Comparison of ENCODE assay signal across 1 cellular context in the genomic region with DNA sequence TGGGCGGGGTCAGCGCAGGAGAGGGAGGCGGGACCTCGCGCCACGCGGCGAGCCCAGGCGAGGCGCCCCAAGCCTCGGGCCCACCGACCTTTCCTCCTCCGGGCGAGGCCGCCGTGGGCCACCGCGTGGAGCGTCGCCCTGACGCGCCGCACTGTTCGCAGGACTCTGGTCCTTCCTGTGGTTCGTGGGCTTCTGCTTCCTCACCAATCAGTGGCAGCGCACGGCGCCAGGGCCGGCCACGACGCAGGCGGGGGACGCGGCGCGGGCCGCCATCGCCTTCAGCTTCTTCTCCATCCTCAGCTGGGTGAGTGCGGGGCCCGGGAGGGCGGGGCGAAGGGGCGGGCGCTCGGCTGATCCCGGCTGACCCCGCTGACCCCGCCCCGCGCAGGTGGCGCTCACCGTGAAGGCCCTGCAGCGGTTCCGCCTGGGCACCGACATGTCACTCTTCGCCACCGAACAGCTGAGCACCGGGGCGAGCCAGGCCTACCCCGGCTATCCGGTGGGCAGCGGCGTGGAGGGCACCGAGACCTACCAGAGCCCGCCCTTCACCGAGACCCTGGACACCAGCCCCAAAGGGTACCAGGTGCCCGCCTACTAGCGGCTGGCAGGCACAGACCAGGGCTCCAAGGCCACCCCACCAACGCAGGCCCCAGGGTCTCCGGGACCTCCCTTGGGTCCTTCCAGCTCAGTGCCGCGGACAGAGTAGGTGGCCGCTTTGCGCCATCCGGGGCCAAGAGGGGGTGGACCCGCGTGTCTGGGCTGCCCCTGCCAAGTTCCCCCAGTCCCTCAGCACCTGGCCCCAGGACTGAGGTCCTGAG.
TF ChIP-seq lines count a peak whose summit lies in the region.

No MANE protein-coding gene starts in this region.

TF ChIP-seq in WTC11, 78 proteins besides CTCF, POLR2A, EP300 and RAD21 (continued from another document and continues in another):
- TF ChIP-seq ARID4B (CRISPR knock-in tag; IDR thresholded peaks at IDR 0.05; ENCODE audit: borderline replicate concordance) (0 out of 2 replicates have a peak, but pooled peaks have one; percentile 41), ZNF423 (CRISPR knock-in tag; IDR thresholded peaks at IDR 0.05) (no peak), TEAD4 (CRISPR knock-in tag; IDR thresholded peaks at IDR 0.05) (no peak), ELF4 (CRISPR knock-in tag; IDR thresholded peaks at IDR 0.05; ENCODE audit: low read depth) (peak; percentile 89; the same call in 1 of the 2 replicates), SMAD3 (CRISPR knock-in tag; IDR thresholded peaks at IDR 0.05; ENCODE audit: borderline replicate concordance) (0 out of 2 replicates have a peak, but pooled peaks have one; percentile 63), ERG (CRISPR knock-in tag; IDR thresholded peaks at IDR 0.05) (no peak), FOXP1 (CRISPR knock-in tag; IDR thresholded peaks at IDR 0.05; ENCODE audit: borderline replicate concordance) (0 out of 2 replicates have a peak, but pooled peaks have one; percentile 26), EMX1 (CRISPR knock-in tag; IDR thresholded peaks at IDR 0.05) (no peak), JUN (CRISPR knock-in tag; IDR thresholded peaks at IDR 0.05) (peak; percentile 77; the same call in 1 of the 2 replicates), ZNF671 (CRISPR knock-in tag; IDR thresholded peaks at IDR 0.05) (no peak), TCF7 (CRISPR knock-in tag; IDR thresholded peaks at IDR 0.05; ENCODE audit: low read depth) (no peak), ZNF232 (CRISPR knock-in tag; IDR thresholded peaks at IDR 0.05) (no peak), E2F1 (CRISPR knock-in tag; IDR thresholded peaks at IDR 0.05) (no peak; the same call in 1 of the 2 replicates), NFE2L1 (CRISPR knock-in tag; IDR thresholded peaks at IDR 0.05) (no peak), MAX (CRISPR knock-in tag; IDR thresholded peaks at IDR 0.05) (peak; percentile 96), NR1H2 (CRISPR knock-in tag; IDR thresholded peaks at IDR 0.05) (no peak), GABPB1 (CRISPR knock-in tag; IDR thresholded peaks at IDR 0.05) (no peak), MXD4 (CRISPR knock-in tag; IDR thresholded peaks at IDR 0.05; ENCODE audit: borderline replicate concordance) (no peak), NFATC4 (CRISPR knock-in tag; IDR thresholded peaks at IDR 0.05) (no peak), ATF2 (CRISPR knock-in tag; IDR thresholded peaks at IDR 0.05; ENCODE audit: borderline replicate concordance, low read depth) (no peak), ZNF121 (CRISPR knock-in tag; IDR thresholded peaks at IDR 0.05) (no peak), ZNF416 (CRISPR knock-in tag; IDR thresholded peaks at IDR 0.05) (0 out of 2 replicates have a peak, but pooled peaks have one; percentile 9), ZNF263 (CRISPR knock-in tag; IDR thresholded peaks at IDR 0.05; ENCODE audit: low read depth) (peak; percentile 51; the same call in 1 of the 2 replicates), FOXK1 (CRISPR knock-in tag; IDR thresholded peaks at IDR 0.05) (no peak), CREB1 (CRISPR knock-in tag; IDR thresholded peaks at IDR 0.05) (no peak), ATF6 (CRISPR knock-in tag; IDR thresholded peaks at IDR 0.05) (no peak), NR2C2 (CRISPR knock-in tag; IDR thresholded peaks at IDR 0.05) (no peak)
- TF ChIP-seq, protein P1, sequence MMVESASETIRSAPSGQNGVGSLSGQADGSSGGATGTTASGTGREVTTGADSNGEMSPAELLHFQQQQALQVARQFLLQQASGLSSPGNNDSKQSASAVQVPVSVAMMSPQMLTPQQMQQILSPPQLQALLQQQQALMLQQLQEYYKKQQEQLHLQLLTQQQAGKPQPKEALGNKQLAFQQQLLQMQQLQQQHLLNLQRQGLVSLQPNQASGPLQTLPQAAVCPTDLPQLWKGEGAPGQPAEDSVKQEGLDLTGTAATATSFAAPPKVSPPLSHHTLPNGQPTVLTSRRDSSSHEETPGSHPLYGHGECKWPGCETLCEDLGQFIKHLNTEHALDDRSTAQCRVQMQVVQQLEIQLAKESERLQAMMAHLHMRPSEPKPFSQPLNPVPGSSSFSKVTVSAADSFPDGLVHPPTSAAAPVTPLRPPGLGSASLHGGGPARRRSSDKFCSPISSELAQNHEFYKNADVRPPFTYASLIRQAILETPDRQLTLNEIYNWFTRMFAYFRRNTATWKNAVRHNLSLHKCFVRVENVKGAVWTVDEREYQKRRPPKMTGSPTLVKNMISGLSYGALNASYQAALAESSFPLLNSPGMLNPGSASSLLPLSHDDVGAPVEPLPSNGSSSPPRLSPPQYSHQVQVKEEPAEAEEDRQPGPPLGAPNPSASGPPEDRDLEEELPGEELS (CRISPR knock-in tag; IDR thresholded peaks at IDR 0.05), result peak; percentile 43; the same call in 1 of the 2 replicates
- TF ChIP-seq, protein P2, sequence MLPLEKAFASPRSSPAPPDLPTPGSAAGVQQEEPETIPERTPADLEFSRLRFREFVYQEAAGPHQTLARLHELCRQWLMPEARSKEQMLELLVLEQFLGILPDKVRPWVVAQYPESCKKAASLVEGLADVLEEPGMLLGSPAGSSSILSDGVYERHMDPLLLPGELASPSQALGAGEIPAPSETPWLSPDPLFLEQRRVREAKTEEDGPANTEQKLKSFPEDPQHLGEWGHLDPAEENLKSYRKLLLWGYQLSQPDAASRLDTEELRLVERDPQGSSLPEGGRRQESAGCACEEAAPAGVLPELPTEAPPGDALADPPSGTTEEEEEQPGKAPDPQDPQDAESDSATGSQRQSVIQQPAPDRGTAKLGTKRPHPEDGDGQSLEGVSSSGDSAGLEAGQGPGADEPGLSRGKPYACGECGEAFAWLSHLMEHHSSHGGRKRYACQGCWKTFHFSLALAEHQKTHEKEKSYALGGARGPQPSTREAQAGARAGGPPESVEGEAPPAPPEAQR (CRISPR knock-in tag; IDR thresholded peaks at IDR 0.05), result no peak
- TF ChIP-seq, protein P3, sequence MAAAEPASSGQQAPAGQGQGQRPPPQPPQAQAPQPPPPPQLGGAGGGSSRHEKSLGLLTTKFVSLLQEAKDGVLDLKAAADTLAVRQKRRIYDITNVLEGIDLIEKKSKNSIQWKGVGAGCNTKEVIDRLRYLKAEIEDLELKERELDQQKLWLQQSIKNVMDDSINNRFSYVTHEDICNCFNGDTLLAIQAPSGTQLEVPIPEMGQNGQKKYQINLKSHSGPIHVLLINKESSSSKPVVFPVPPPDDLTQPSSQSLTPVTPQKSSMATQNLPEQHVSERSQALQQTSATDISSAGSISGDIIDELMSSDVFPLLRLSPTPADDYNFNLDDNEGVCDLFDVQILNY (CRISPR knock-in tag; IDR thresholded peaks at IDR 0.05), result peak; percentile 56; the same call in 1 of the 2 replicates
- TF ChIP-seq, protein P4, sequence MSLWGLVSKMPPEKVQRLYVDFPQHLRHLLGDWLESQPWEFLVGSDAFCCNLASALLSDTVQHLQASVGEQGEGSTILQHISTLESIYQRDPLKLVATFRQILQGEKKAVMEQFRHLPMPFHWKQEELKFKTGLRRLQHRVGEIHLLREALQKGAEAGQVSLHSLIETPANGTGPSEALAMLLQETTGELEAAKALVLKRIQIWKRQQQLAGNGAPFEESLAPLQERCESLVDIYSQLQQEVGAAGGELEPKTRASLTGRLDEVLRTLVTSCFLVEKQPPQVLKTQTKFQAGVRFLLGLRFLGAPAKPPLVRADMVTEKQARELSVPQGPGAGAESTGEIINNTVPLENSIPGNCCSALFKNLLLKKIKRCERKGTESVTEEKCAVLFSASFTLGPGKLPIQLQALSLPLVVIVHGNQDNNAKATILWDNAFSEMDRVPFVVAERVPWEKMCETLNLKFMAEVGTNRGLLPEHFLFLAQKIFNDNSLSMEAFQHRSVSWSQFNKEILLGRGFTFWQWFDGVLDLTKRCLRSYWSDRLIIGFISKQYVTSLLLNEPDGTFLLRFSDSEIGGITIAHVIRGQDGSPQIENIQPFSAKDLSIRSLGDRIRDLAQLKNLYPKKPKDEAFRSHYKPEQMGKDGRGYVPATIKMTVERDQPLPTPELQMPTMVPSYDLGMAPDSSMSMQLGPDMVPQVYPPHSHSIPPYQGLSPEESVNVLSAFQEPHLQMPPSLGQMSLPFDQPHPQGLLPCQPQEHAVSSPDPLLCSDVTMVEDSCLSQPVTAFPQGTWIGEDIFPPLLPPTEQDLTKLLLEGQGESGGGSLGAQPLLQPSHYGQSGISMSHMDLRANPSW (CRISPR knock-in tag; conservative IDR thresholded peaks at IDR 0.05; ENCODE audit: low read depth), result no peak
